18 cellular contexts compared by ENCODE assay signal in genomic region chr10:117540640-117541404, GRCh38. TPM values are rescaled to one million over a fixed set of nuclear protein-coding genes. Genes with fewer than 3 reads are reported as not detected.
DNase-seq lines count a peak whose midpoint lies in the region; FAIRE-seq and TF ChIP-seq lines count a peak whose summit lies in the region.
"Had no signal": no experiment of that assay in that cellular context is flagged by ENCODE, and none has a peak within 500 bp of the region (broad histone marks: within the 10 kb centered on the region; RNA-seq: fewer than 3 reads in every experiment).

No MANE protein-coding gene starts in this region.

- TF ChIP-seq POLR2A in suprapubic skin (IDR thresholded peaks at IDR 0.05), result no peak

- H3K27ac Mint-ChIP-seq in activated CD4-positive, alpha-beta T cell treated with anti-CD3 and anti-CD28 coated beads, Interleukin-2, amount 10 ng/mL, durations not matched to agents 7 days and 5 days, result peak overlapping the region; percentile 46
- no peak overlapping the region for H3K27ac Mint-ChIP-seq in astrocyte (ENCODE audit: unreplicated experiment)
- H3K27ac Mint-ChIP-seq: activated T-helper 17 cell treated with anti-CD3 and anti-CD28 coated beads, Interleukin-2, amount 50 U/mL, for 72 hours; CD4-positive, alpha-beta memory T cell; memory B cell had no signal

- TF ChIP-seq CTCF in astrocyte (IDR thresholded peaks at IDR 0.05; ENCODE audit: insufficient read depth, low read depth, low read length) (no peak), kidney epithelial cell (IDR thresholded peaks at IDR 0.05; ENCODE audit: insufficient read depth, low read length, poor library complexity, severe bottlenecking) (no peak), suprapubic skin (IDR thresholded peaks at IDR 0.05) (no peak), GM10266 (IDR thresholded peaks at IDR 0.05; ENCODE audit: control insufficient read depth, insufficient read depth, low read depth, missing control alignments) (no peak)

- no peak overlapping the region for H2AFZ ChIP-seq in astrocyte (ENCODE audit: low read depth, low read length)

- H3K4me1 Mint-ChIP-seq in activated CD4-positive, alpha-beta T cell treated with anti-CD3 and anti-CD28 coated beads, Interleukin-2, amount 10 ng/mL, durations not matched to agents 7 days and 5 days, result peaks cover 9% of the 10 kb centered on the region
- H3K4me1 Mint-ChIP-seq in astrocyte (ENCODE audit: low read depth, unreplicated experiment), result peaks cover 3% of the 10 kb centered on the region
- H3K4me1 Mint-ChIP-seq: activated T-helper 17 cell treated with anti-CD3 and anti-CD28 coated beads, Interleukin-2, amount 50 U/mL, for 72 hours had no signal

- H3K4me3 ChIP-seq in astrocyte (ENCODE audit: insufficient read depth, low read depth, low read length) (no peak overlapping the region), kidney epithelial cell (ENCODE audit: low read depth, low read length) (peak overlapping the region; percentile 86), suprapubic skin (peak overlapping the region; percentile 81)

- H3K4me1 ChIP-seq in astrocyte (ENCODE audit: insufficient read depth, low read length), result peaks cover 5% of the 10 kb centered on the region
- peaks cover 74% of the 10 kb centered on the region for H3K4me1 ChIP-seq in suprapubic skin

- POLR2A ChIA-PET in activated CD4-positive, alpha-beta T cell treated with anti-CD3 and anti-CD28 coated beads, Interleukin-2, amount 10 ng/mL, durations not matched to agents 7 days and 5 days (lab: Charles Lee), result no interaction called here

- CTCF ChIA-PET in activated CD4-positive, alpha-beta T cell treated with anti-CD3 and anti-CD28 coated beads, Interleukin-2, amount 10 ng/mL, durations not matched to agents 7 days and 5 days (lab: Charles Lee), result interaction anchor here (1.2 kb wide), 1 partner anchor 10 kb away, joined by 4 read pairs; no protein-coding TSS in a partner anchor

- peaks cover 80% of the 10 kb centered on the region for H3K27me3 Mint-ChIP-seq in activated CD4-positive, alpha-beta T cell treated with anti-CD3 and anti-CD28 coated beads, Interleukin-2, amount 10 ng/mL, durations not matched to agents 7 days and 5 days
- H3K27me3 Mint-ChIP-seq in astrocyte (ENCODE audit: low read depth, unreplicated experiment), result peaks cover 69% of the 10 kb centered on the region

- no peak for DNase-seq in activated CD4-positive, alpha-beta T cell treated with anti-CD3 and anti-CD28 coated beads, Interleukin-2, amount 10 ng/mL, durations not matched to agents 7 days and 5 days
- no peak for DNase-seq in activated CD4-positive, alpha-beta T cell treated with anti-CD3 and anti-CD28 coated beads, Interleukin-2, amount 50 U/mL, for 4 hours
- DNase-seq in astrocyte (ENCODE audit: low read depth) (no peak), kidney epithelial cell (ENCODE audit: low read depth) (no peak), suprapubic skin (ENCODE audit: low spot score in 2 of 2) (peak in 1 of 2 donors; percentile 77), EL (no peak), NCI-H2171 (lab: John Stamatoyannopoulos, UW) (no peak), GM10266 (ENCODE audit: extremely low spot score) (no peak)
- DNase-seq: CD4-positive, alpha-beta memory T cell; effector CD8-positive, alpha-beta T cell; foreskin melanocyte; KG1; occipital lobe had no signal

- no peak overlapping the region for H3K9ac ChIP-seq in astrocyte (ENCODE audit: low read length)

- peak overlapping the region; percentile 54 for H3K4me2 ChIP-seq in astrocyte (ENCODE audit: low read length)

- 14% methylated on average over 12 of the region's 14 CpGs for WGBS in suprapubic skin

- peaks cover 2% of the 10 kb centered on the region for H3K36me3 Mint-ChIP-seq in activated CD4-positive, alpha-beta T cell treated with anti-CD3 and anti-CD28 coated beads, Interleukin-2, amount 10 ng/mL, durations not matched to agents 7 days and 5 days (ENCODE audit: low read depth)
- no peaks in the 10 kb centered on the region for H3K36me3 Mint-ChIP-seq in astrocyte (ENCODE audit: low read depth, unreplicated experiment)
- H3K36me3 Mint-ChIP-seq: CD4-positive, alpha-beta memory T cell; memory B cell had no signal

- H3K4me3 Mint-ChIP-seq in activated CD4-positive, alpha-beta T cell treated with anti-CD3 and anti-CD28 coated beads, Interleukin-2, amount 10 ng/mL, durations not matched to agents 7 days and 5 days, result no peak overlapping the region
- H3K4me3 Mint-ChIP-seq in astrocyte (ENCODE audit: unreplicated experiment), result no peak overlapping the region
- H3K4me3 Mint-ChIP-seq: memory B cell had no signal

- peaks cover 7% of the 10 kb centered on the region for H4K20me1 ChIP-seq in astrocyte (ENCODE audit: insufficient read depth, low read length)

- H3K79me2 ChIP-seq in astrocyte (ENCODE audit: insufficient read depth, low read length), result peaks cover 11% of the 10 kb centered on the region

- no peak overlapping the region for H3K27ac ChIP-seq in astrocyte (ENCODE audit: low read depth, low read length)
- no peak overlapping the region for H3K27ac ChIP-seq in suprapubic skin

- no peak for TF ChIP-seq EP300 in suprapubic skin (IDR thresholded peaks at IDR 0.05)

- H3K9me3 Mint-ChIP-seq in activated CD4-positive, alpha-beta T cell treated with anti-CD3 and anti-CD28 coated beads, Interleukin-2, amount 10 ng/mL, durations not matched to agents 7 days and 5 days, result no peaks in the 10 kb centered on the region
- peaks cover 4% of the 10 kb centered on the region for H3K9me3 Mint-ChIP-seq in astrocyte (ENCODE audit: unreplicated experiment)
- H3K9me3 Mint-ChIP-seq: activated T-helper 17 cell treated with anti-CD3 and anti-CD28 coated beads, Interleukin-2, amount 50 U/mL, for 72 hours; memory B cell had no signal

- no peaks in the 10 kb centered on the region for H3K36me3 ChIP-seq in astrocyte (ENCODE audit: insufficient read depth, low read length)
- H3K36me3 ChIP-seq in kidney epithelial cell (ENCODE audit: control insufficient read depth, insufficient read depth, low read length), result no peaks in the 10 kb centered on the region
- H3K36me3 ChIP-seq in suprapubic skin, result no peaks in the 10 kb centered on the region

- H3K27me3 ChIP-seq in astrocyte (ENCODE audit: insufficient read depth, low read length) (peaks cover 86% of the 10 kb centered on the region), kidney epithelial cell (ENCODE audit: control insufficient read depth, insufficient read depth, low read length) (peaks cover 7% of the 10 kb centered on the region), suprapubic skin (peaks cover 77% of the 10 kb centered on the region)

- H3K9me3 ChIP-seq in astrocyte (ENCODE audit: insufficient read depth, low read depth, low read length) (no peaks in the 10 kb centered on the region), suprapubic skin (no peaks in the 10 kb centered on the region)

- no peak for FAIRE-seq in astrocyte (lab: Jason Lieb, UNC)

RNA-seq across cellular contexts. Expression of gene EMX2, which starts 1.7 kb away (rescaled TPM):
- not detected for total RNA-seq in activated CD4-positive, alpha-beta T cell treated with anti-CD3 and anti-CD28 coated beads, Interleukin-2, amount 10 ng/mL, durations not matched to agents 7 days and 5 days
- total RNA-seq in astrocyte (not detected in 2 replicates), kidney epithelial cell (4.1 and 6.1 TPM in 2 replicates), suprapubic skin (1 to 10 TPM; 2.0 to 9.7 (median 2.5) TPM)
- total RNA-seq: A673; activated T-helper 17 cell treated with anti-CD3 and anti-CD28 coated beads, Interleukin-2, amount 50 U/mL, for 72 hours; CD4-positive, alpha-beta memory T cell; NCI-H460; SK-MEL-5 had no signal
